Comparison of ENCODE assay signal across 17 cellular contexts in the genomic region with DNA sequence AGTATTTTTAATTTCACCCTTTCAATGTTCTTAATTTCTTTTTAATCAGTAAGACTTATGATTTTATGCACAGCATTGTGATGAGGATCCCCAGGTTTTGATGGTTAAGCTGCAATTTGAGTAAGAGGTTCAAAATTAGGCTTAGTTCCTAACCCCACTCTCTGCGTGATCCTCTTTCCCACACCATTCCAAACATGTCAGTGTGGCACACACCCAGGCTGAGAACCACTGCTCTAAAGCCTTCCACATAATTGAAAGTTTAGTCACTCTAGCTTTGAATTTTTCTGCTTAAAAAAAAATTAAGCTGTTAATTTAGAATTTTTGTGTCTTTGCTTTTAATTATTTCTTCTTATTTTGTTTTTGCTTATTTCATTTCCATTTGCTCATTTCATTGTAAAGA.
DNase-seq lines count a peak whose midpoint lies in the region; FAIRE-seq and TF ChIP-seq lines count a peak whose summit lies in the region.
"Had no signal": no experiment of that assay in that cellular context is flagged by ENCODE, and none has a peak within 500 bp of the region (broad histone marks: within the 10 kb centered on the region; RNA-seq: fewer than 3 reads in every experiment).

No MANE protein-coding gene starts in this region.

- no peak overlapping the region for H2AFZ ChIP-seq in astrocyte (ENCODE audit: low read depth, low read length)

- no peaks in the 10 kb centered on the region for H3K9me3 ChIP-seq in astrocyte (ENCODE audit: insufficient read depth, low read depth, low read length)
- no peaks in the 10 kb centered on the region for H3K9me3 ChIP-seq in testis
- H3K9me3 ChIP-seq in right atrium auricular region: peaks cover 0 to 6% of the 10 kb centered on the region in 2 donors
- H3K9me3 ChIP-seq: HAP-1, sigmoid colon, thyroid gland had no signal

- peak; percentile 74 for FAIRE-seq in astrocyte (lab: Jason Lieb, UNC)

- peak overlapping the region; percentile 24 for H3K4me3 Mint-ChIP-seq in astrocyte (ENCODE audit: unreplicated experiment)
- H3K4me3 Mint-ChIP-seq: CD4-positive, alpha-beta memory T cell; endodermal cell; mesothelial cell of epicardium had no signal

- no peaks in the 10 kb centered on the region for H3K36me3 ChIP-seq in astrocyte (ENCODE audit: insufficient read depth, low read length)
- no peaks in the 10 kb centered on the region for H3K36me3 ChIP-seq in testis (ENCODE audit: low read depth, missing control alignments)
- H3K36me3 ChIP-seq in right atrium auricular region: no peaks in the 10 kb centered on the region
- H3K36me3 ChIP-seq: cardiac muscle cell, HAP-1, sigmoid colon, thyroid gland had no signal

- H3K4me1 Mint-ChIP-seq in astrocyte (ENCODE audit: low read depth, unreplicated experiment): peaks cover 33% of the 10 kb centered on the region
- H3K4me1 Mint-ChIP-seq: CD4-positive, alpha-beta memory T cell; endodermal cell had no signal

- no peaks in the 10 kb centered on the region for H3K36me3 Mint-ChIP-seq in astrocyte (ENCODE audit: low read depth, unreplicated experiment)
- H3K36me3 Mint-ChIP-seq: CD4-positive, alpha-beta memory T cell; mesothelial cell of epicardium had no signal

- H3K79me2 ChIP-seq in astrocyte (ENCODE audit: insufficient read depth, low read length): no peaks in the 10 kb centered on the region

- 68 to 82% methylated on average over 1 of the region's 1 CpG for WGBS in testis, 2 donors

- H3K9ac ChIP-seq in astrocyte (ENCODE audit: low read length): no peak overlapping the region

- H4K20me1 ChIP-seq in astrocyte (ENCODE audit: insufficient read depth, low read length): no peaks in the 10 kb centered on the region

- no peaks in the 10 kb centered on the region for H3K27me3 Mint-ChIP-seq in astrocyte (ENCODE audit: low read depth, unreplicated experiment)
- H3K27me3 Mint-ChIP-seq: CD4-positive, alpha-beta memory T cell had no signal

- H3K9me3 Mint-ChIP-seq in astrocyte (ENCODE audit: unreplicated experiment): no peaks in the 10 kb centered on the region

- intact Hi-C loops in testis (cut with DNase I; ENCODE audit: low total_unique reads): no loop called here

- H3K4me2 ChIP-seq in astrocyte (ENCODE audit: low read length): peak overlapping the region; percentile 42

- peaks cover 12% of the 10 kb centered on the region for H3K4me1 ChIP-seq in astrocyte (ENCODE audit: insufficient read depth, low read length)
- no peaks in the 10 kb centered on the region for H3K4me1 ChIP-seq in testis
- peaks cover 0 to 3% of the 10 kb centered on the region in 2 donors for H3K4me1 ChIP-seq in right atrium auricular region
- H3K4me1 ChIP-seq: HAP-1, sigmoid colon, thyroid gland had no signal

- peak overlapping the region; percentile 96 for H3K27ac Mint-ChIP-seq in astrocyte (ENCODE audit: unreplicated experiment)
- H3K27ac Mint-ChIP-seq: CD4-positive, alpha-beta memory T cell; endodermal cell; mesothelial cell of epicardium had no signal

- no peak overlapping the region for H3K27ac ChIP-seq in astrocyte (ENCODE audit: low read depth, low read length)
- H3K27ac ChIP-seq in testis: peak overlapping the region; percentile 1 to 63
- H3K27ac ChIP-seq in right atrium auricular region: no peak overlapping the region
- H3K27ac ChIP-seq: cardiac muscle cell, sigmoid colon, thyroid gland had no signal

- peak; percentile 43 for DNase-seq in HCEC 1CT
- DNase-seq in astrocyte (ENCODE audit: low read depth): peak; percentile 85
- peak; percentile 75 for DNase-seq in fibroblast of the aortic adventitia (ENCODE audit: low read depth)
- no peak for DNase-seq in testis
- no peak for DNase-seq in NCI-H2196 treated with DMSO at 0.1 percent for 48 hours (lab: John Stamatoyannopoulos, UW; ENCODE audit: unreplicated experiment)
- no peak for DNase-seq in NCI-H1436 treated with DMSO at 0.1 percent for 48 hours (lab: John Stamatoyannopoulos, UW)
- DNase-seq in right atrium auricular region (ENCODE audit: low spot score): no peak
- DNase-seq: CD4-positive, alpha-beta memory T cell; endodermal cell; islet precursor cell; NCI-H748 treated with DMSO at 0.1 percent for 48 hours; sigmoid colon; stimulated activated CD4-positive, alpha-beta T cell treated with anti-CD3 and anti-CD28 coated beads, Interleukin-4, amount 100 ng/mL, for 24 hours; thyroid gland had no signal

- TF ChIP-seq CTCF in astrocyte (IDR thresholded peaks at IDR 0.05; ENCODE audit: insufficient read depth, low read depth, low read length) (no peak), fibroblast of the aortic adventitia (IDR thresholded peaks at IDR 0.05; ENCODE audit: insufficient read depth, low read length) (no peak), testis (IDR thresholded peaks at IDR 0.05) (no peak), right atrium auricular region (IDR thresholded peaks at IDR 0.05) (no peak)

- H3K4me3 ChIP-seq in astrocyte (ENCODE audit: insufficient read depth, low read depth, low read length) (no peak overlapping the region), fibroblast of the aortic adventitia (ENCODE audit: low read depth, low read length) (no peak overlapping the region), testis (no peak overlapping the region), right atrium auricular region (no peak overlapping the region)
- H3K4me3 ChIP-seq: cardiac muscle cell, HAP-1, sigmoid colon, thyroid gland had no signal

- no peak for TF ChIP-seq POLR2A in testis (IDR thresholded peaks at IDR 0.05)

- H3K27me3 ChIP-seq in astrocyte (ENCODE audit: insufficient read depth, low read length) (no peaks in the 10 kb centered on the region), testis (no peaks in the 10 kb centered on the region), right atrium auricular region (no peaks in the 10 kb centered on the region)
- H3K27me3 ChIP-seq: cardiac muscle cell, sigmoid colon, thyroid gland had no signal

Comparison
In these comparisons a context has a peak if more than half of its experiments do, and no peak if none do; other contexts are left out.
1. DNase-seq: peak in HCEC 1CT (single experiment), astrocyte (single experiment) and fibroblast of the aortic adventitia (single experiment); none in testis (single experiment), NCI-H2196 treated with DMSO at 0.1 percent for 48 hours (single experiment), NCI-H1436 treated with DMSO at 0.1 percent for 48 hours (single experiment) and right atrium auricular region (single experiment).
2. H3K27ac ChIP-seq: peak in testis (2 of 2); none in astrocyte (single experiment) and right atrium auricular region (0 of 2).